ENCODE assay signal across 24 cellular contexts in genomic region chr4:25406081-25406692, GRCh38. TPM values are rescaled to one million over a fixed set of nuclear protein-coding genes. Genes with fewer than 3 reads are reported as not detected.
A peak's percentile ranks its signal among the peaks of the same experiment; 100 is the strongest.
DNase-seq lines count a peak whose midpoint lies in the region; ATAC-seq and TF ChIP-seq lines count a peak whose summit lies in the region.
"Had no signal": no experiment of that assay in that cellular context is flagged by ENCODE, and none has a peak within 500 bp of the region (broad histone marks: within the 10 kb centered on the region; RNA-seq: fewer than 3 reads in every experiment).

No MANE protein-coding gene starts in this region.

- H3K4me1 ChIP-seq in right lobe of liver: peaks cover 0 to 6% (median 0%) of the 10 kb centered on the region in 4 donors
- no peaks in the 10 kb centered on the region for H3K4me1 ChIP-seq in ascending aorta
- H3K4me1 ChIP-seq in body of pancreas: peaks cover 5% of the 10 kb centered on the region
- H3K4me1 ChIP-seq: right atrium auricular region, spleen had no signal

- H3K4me3 ChIP-seq in fibroblast of mammary gland (ENCODE audit: control insufficient read depth, low read depth, low read length): no peak overlapping the region
- H3K4me3 ChIP-seq in right lobe of liver: no peak overlapping the region
- no peak overlapping the region for H3K4me3 ChIP-seq in ascending aorta
- no peak overlapping the region for H3K4me3 ChIP-seq in body of pancreas
- H3K4me3 ChIP-seq: adrenal gland, lung, PC-9, right atrium auricular region, spleen had no signal

- 77% methylated on average over 5 of the region's 5 CpGs for WGBS in right lobe of liver (ENCODE audit: insufficient coverage, low coverage, low lambda C conversion rate, missing lambda C conversion rate)
- 90 to 92% methylated on average over 5 of the region's 5 CpGs for WGBS in body of pancreas, 2 donors

- H3K9me3 ChIP-seq in right lobe of liver (no peaks in the 10 kb centered on the region), ascending aorta (no peaks in the 10 kb centered on the region), body of pancreas (no peaks in the 10 kb centered on the region)
- H3K9me3 ChIP-seq: adrenal gland, right atrium auricular region, spleen had no signal

- H3K27ac ChIP-seq in right lobe of liver: peak overlapping the region in 2 of 3 donors; percentile 20 to 26
- peak overlapping the region in 1 of 2 donors; percentile 28 for H3K27ac ChIP-seq in ascending aorta
- H3K27ac ChIP-seq in body of pancreas: no peak overlapping the region
- H3K27ac ChIP-seq: adrenal gland, PC-9, right atrium auricular region, spleen, VCaP had no signal

- TF ChIP-seq POLR2A in right lobe of liver (IDR thresholded peaks at IDR 0.05) (no peak), body of pancreas (IDR thresholded peaks at IDR 0.05) (no peak)

- intact Hi-C loops in right lobe of liver (cut with DNase I) (no loop called here), ascending aorta (cut with DNase I) (no loop called here), body of pancreas (cut with DNase I) (no loop called here)

- H3K36me3 ChIP-seq in right lobe of liver: peaks cover 0 to 53% (median 5%) of the 10 kb centered on the region in 4 donors
- H3K36me3 ChIP-seq in ascending aorta: peaks cover 46 to 68% of the 10 kb centered on the region in 2 donors
- H3K36me3 ChIP-seq in body of pancreas (replicated peaks in 1 of 2; ENCODE audit: insufficient read depth in 1 of 2, low read depth in 2 of 2): peaks cover 9 to 20% of the 10 kb centered on the region in 2 donors

- DNase-seq in LHCN-M2 (ENCODE audit: low read depth) (peak; percentile 11), fibroblast of mammary gland (ENCODE audit: low read depth) (peak; percentile 56), right lobe of liver (no peak), ascending aorta (ENCODE audit: low spot score in 2 of 2) (no peak), body of pancreas (no peak)
- DNase-seq: activated CD4-positive, alpha-beta T cell treated with anti-CD3 and anti-CD28 coated beads for 4 hours; activated gamma-delta T cell; CD4-positive, CD25-positive, alpha-beta regulatory T cell; cortex of kidney; GOT3; NCI-H2029; NCI-H526 treated with DMSO at 0.1 percent for 48 hours; nephron progenitor cell; PC-9; Right ventricle myocardium superior; spleen; stimulated activated CD4-positive, alpha-beta T cell treated with anti-CD3 and anti-CD28 coated beads, Interleukin-2, amount 100 ng/mL, for 48 hours had no signal

- TF ChIP-seq CTCF in fibroblast of mammary gland (conservative IDR thresholded peaks at IDR 0.05; ENCODE audit: control insufficient read depth, insufficient read depth, low read depth, low read length): no peak
- no peak for TF ChIP-seq CTCF in right lobe of liver (IDR thresholded peaks at IDR 0.05)
- TF ChIP-seq CTCF in ascending aorta (IDR thresholded peaks at IDR 0.05): no peak
- TF ChIP-seq CTCF in body of pancreas (IDR thresholded peaks at IDR 0.05): no peak

- peak; percentile 64 to 95 (median 86) for ATAC-seq in right lobe of liver
- ATAC-seq in GM21390 (IDR thresholded peaks at IDR 0.05; ENCODE audit: unreplicated experiment): no peak
- ATAC-seq in HG02981 (IDR thresholded peaks at IDR 0.05; ENCODE audit: unreplicated experiment): no peak
- ATAC-seq in body of pancreas: no peak
- ATAC-seq: esophagus mucosa had no signal

- H3K27me3 ChIP-seq in right lobe of liver (no peaks in the 10 kb centered on the region), ascending aorta (no peaks in the 10 kb centered on the region), body of pancreas (no peaks in the 10 kb centered on the region)
- H3K27me3 ChIP-seq: adrenal gland, right atrium auricular region, spleen had no signal

RNA-seq across cellular contexts. Expression of gene ANAPC4, which starts 29.1 kb away (rescaled TPM):
- total RNA-seq in LHCN-M2 (2014; rRNA removed) (29.4 and 30.8 TPM in 2 replicates), right lobe of liver (10 to 100 TPM in 5 of 6 experiments, 1 to 10 TPM in 1; 7.2 to 13.9 (median 11.4) TPM), ascending aorta (23.4 TPM), body of pancreas (10 to 100 TPM; 25.7 to 33.9 TPM)
- 11.5 TPM for polyA plus RNA-seq in LHCN-M2 (2012)

Comparison
In these comparisons a context has a peak if more than half of its experiments do, and no peak if none do; other contexts are left out.
1. DNase-seq: peak in LHCN-M2 (single experiment) and fibroblast of mammary gland (single experiment); none in right lobe of liver (0 of 3), ascending aorta (0 of 2) and body of pancreas (0 of 4).
2. ATAC-seq: peak in right lobe of liver (4 of 4); none in GM21390 (single experiment), HG02981 (single experiment) and body of pancreas (single experiment).
3. H3K27ac ChIP-seq: peak in right lobe of liver (2 of 3); none in body of pancreas (0 of 4).